1 cellular context compared by ENCODE assay signal in the genomic region with DNA sequence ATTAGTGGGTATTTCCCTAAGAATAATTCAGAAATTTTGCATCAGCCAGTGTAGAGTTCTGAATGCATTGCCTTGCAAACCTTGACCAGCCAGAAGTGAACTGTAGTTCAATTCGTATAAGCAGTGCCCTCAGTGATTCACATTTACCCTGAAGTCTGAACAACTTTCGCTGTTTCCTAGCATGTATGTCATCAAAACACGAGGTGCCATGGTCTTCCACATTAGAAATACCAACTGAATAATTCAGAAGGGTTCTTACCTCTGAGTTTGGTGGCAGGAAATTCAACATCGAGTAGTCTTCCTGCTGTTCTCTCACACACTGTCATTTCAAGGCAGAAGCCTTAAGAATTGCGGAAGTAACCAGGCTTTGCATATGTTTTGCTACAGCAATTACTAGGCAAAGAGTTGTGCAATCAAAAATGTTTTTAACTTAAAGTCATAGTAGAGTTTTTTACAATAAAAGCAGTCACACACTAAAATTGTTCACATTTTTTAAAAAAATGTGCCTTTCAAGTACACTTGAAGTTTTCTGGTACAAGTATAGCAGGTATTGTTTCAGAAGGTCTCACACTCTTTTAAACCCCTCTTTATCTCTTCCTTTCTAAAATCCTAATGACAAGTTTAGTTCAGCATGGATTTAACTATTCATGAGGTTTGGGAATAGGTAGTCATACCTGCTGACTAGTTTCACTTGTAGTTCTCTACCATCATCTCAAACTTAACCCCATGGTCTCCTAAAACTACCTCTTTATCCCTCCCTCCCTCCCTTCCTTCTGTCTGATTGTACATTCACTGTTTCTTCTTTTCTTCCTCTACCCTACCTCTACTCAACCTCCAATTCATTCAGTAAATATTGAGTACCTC.
TF ChIP-seq lines count a peak whose summit lies in the region.

No MANE protein-coding gene starts in this region.

TF ChIP-seq in GM23338, 12 proteins besides CTCF, POLR2A, EP300 and RAD21 (continued from another document):
- TF ChIP-seq, protein P1, sequence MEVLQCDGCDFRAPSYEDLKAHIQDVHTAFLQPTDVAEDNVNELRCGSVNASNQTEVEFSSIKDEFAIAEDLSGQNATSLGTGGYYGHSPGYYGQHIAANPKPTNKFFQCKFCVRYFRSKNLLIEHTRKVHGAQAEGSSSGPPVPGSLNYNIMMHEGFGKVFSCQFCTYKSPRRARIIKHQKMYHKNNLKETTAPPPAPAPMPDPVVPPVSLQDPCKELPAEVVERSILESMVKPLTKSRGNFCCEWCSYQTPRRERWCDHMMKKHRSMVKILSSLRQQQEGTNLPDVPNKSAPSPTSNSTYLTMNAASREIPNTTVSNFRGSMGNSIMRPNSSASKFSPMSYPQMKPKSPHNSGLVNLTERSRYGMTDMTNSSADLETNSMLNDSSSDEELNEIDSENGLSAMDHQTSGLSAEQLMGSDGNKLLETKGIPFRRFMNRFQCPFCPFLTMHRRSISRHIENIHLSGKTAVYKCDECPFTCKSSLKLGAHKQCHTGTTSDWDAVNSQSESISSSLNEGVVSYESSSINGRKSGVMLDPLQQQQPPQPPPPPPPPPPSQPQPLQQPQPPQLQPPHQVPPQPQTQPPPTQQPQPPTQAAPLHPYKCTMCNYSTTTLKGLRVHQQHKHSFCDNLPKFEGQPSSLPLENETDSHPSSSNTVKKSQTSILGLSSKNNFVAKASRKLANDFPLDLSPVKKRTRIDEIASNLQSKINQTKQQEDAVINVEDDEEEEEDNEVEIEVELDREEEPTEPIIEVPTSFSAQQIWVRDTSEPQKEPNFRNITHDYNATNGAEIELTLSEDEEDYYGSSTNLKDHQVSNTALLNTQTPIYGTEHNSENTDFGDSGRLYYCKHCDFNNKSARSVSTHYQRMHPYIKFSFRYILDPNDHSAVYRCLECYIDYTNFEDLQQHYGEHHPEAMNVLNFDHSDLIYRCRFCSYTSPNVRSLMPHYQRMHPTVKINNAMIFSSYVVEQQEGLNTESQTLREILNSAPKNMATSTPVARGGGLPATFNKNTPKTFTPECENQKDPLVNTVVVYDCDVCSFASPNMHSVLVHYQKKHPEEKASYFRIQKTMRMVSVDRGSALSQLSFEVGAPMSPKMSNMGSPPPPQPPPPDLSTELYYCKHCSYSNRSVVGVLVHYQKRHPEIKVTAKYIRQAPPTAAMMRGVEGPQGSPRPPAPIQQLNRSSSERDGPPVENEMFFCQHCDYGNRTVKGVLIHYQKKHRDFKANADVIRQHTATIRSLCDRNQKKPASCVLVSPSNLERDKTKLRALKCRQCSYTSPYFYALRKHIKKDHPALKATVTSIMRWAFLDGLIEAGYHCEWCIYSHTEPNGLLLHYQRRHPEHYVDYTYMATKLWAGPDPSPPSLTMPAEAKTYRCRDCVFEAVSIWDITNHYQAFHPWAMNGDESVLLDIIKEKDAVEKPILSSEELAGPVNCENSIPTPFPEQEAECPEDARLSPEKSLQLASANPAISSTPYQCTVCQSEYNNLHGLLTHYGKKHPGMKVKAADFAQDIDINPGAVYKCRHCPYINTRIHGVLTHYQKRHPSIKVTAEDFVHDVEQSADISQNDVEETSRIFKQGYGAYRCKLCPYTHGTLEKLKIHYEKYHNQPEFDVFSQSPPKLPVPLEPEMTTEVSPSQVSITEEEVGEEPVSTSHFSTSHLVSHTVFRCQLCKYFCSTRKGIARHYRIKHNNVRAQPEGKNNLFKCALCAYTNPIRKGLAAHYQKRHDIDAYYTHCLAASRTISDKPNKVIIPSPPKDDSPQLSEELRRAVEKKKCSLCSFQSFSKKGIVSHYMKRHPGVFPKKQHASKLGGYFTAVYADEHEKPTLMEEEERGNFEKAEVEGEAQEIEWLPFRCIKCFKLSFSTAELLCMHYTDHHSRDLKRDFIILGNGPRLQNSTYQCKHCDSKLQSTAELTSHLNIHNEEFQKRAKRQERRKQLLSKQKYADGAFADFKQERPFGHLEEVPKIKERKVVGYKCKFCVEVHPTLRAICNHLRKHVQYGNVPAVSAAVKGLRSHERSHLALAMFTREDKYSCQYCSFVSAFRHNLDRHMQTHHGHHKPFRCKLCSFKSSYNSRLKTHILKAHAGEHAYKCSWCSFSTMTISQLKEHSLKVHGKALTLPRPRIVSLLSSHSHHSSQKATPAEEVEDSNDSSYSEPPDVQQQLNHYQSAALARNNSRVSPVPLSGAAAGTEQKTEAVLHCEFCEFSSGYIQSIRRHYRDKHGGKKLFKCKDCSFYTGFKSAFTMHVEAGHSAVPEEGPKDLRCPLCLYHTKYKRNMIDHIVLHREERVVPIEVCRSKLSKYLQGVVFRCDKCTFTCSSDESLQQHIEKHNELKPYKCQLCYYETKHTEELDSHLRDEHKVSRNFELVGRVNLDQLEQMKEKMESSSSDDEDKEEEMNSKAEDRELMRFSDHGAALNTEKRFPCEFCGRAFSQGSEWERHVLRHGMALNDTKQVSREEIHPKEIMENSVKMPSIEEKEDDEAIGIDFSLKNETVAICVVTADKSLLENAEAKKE (CRISPR knock-in tag; IDR thresholded peaks at IDR 0.05): no peak
- TF ChIP-seq JUNB (IDR thresholded peaks at IDR 0.05; ENCODE audit: unreplicated experiment) (no peak), EZH2phosphoT487 (IDR thresholded peaks at IDR 0.05; ENCODE audit: unreplicated experiment) (no peak), EZH2 (IDR thresholded peaks at IDR 0.05; ENCODE audit: low read depth, unreplicated experiment) (no peak)
